ENCODE assay signal across 2 cellular contexts in the genomic region with DNA sequence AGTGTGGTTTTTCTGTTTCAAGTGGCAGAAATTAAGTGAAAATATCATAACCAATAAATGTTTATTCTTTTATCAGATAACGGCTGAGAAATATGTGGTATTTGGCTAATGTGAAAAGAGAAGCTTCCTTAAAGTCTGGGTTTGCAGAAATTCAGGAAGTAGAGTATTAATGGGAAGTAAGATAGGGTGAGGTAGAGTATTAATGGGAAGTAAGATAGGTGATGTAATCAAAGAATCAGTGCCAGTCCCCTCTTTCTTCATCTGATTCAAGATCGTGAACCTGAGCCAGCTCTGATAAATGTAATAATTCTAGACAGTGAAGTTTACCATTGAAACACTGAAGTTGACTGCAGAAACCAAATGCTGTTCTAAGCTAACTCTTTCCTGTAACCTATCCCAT.
TF ChIP-seq lines count a peak whose summit lies in the region.

No MANE protein-coding gene starts in this region.

TF ChIP-seq in IMR-90, 13 proteins besides CTCF, POLR2A, EP300 and RAD21:
- TF ChIP-seq CEBPB (IDR thresholded peaks at IDR 0.05; ENCODE audit: low read depth, low read length) (0 out of 2 replicates have a peak, but pooled peaks have one; percentile 7), SMC3 (IDR thresholded peaks at IDR 0.05; ENCODE audit: low read depth, low read length) (no peak), NFE2L2 (IDR thresholded peaks at IDR 0.05; ENCODE audit: low read depth, low read length) (no peak)

TF ChIP-seq in GM12878, 131 proteins besides CTCF, POLR2A, EP300 and RAD21:
- TF ChIP-seq ETV6 (conservative IDR thresholded peaks at IDR 0.05 in 1 of 2, IDR thresholded peaks at IDR 0.05 in 1 of 2; ENCODE audit: borderline replicate concordance in 1 of 2, low read depth in 1 of 2) (no peak), HDGF (IDR thresholded peaks at IDR 0.05) (no peak), SUPT20H (IDR thresholded peaks at IDR 0.05; ENCODE audit: borderline replicate concordance, control insufficient read depth, low read depth, low read length) (no peak), FOXM1 (IDR thresholded peaks at IDR 0.05; ENCODE audit: low read depth, low read length) (no peak), SMAD5 (IDR thresholded peaks at IDR 0.05; ENCODE audit: low read depth) (no peak), STAT1 (conservative IDR thresholded peaks at IDR 0.05) (no peak), TAF1 (IDR thresholded peaks at IDR 0.05; ENCODE audit: borderline replicate concordance, low read depth, low read length) (no peak), HDAC2 (IDR thresholded peaks at IDR 0.05) (no peak), CREM (IDR thresholded peaks at IDR 0.05; ENCODE audit: low read depth) (no peak)
